In genomic region chr17:40022961-40023541, GRCh38 we compare ENCODE assay signal across 22 cellular contexts. TPM values are rescaled to one million over a fixed set of nuclear protein-coding genes. Genes with fewer than 3 reads are reported as not detected.
A peak's percentile ranks its signal among the peaks of the same experiment; 100 is the strongest.
DNase-seq lines count a peak whose midpoint lies in the region; ATAC-seq and TF ChIP-seq lines count a peak whose summit lies in the region.
"Had no signal": no experiment of that assay in that cellular context is flagged by ENCODE, and none has a peak within 500 bp of the region (broad histone marks: within the 10 kb centered on the region; RNA-seq: fewer than 3 reads in every experiment).

No MANE protein-coding gene starts in this region.

- H3K27ac ChIP-seq in ACC112 (ENCODE audit: low read depth, low read length) (0 out of 2 replicates have a peak overlapping the region, but pooled peaks have one; percentile 5), mucosa of rectum (ENCODE audit: low read depth in 2 of 2, low read length in 2 of 2) (peak overlapping the region; percentile 67 to 79)
- H3K27ac ChIP-seq: brain microvascular endothelial cell, SJCRH30 had no signal

- no peak overlapping the region for H3K4me3 ChIP-seq in ACC112 (ENCODE audit: low read depth, low read length)
- no peak overlapping the region for H3K4me3 ChIP-seq in mucosa of rectum (ENCODE audit: low read length in 2 of 2)
- H3K4me3 ChIP-seq: SJCRH30 had no signal

- H3K36me3 ChIP-seq in ACC112 (ENCODE audit: insufficient read depth, low read length): peaks cover 4% of the 10 kb centered on the region; the same call in 1 of the 2 replicates
- peaks cover 34 to 50% of the 10 kb centered on the region in 2 donors for H3K36me3 ChIP-seq in mucosa of rectum (ENCODE audit: control insufficient read depth in 2 of 2, insufficient read depth in 2 of 2, low read length in 2 of 2)

- peaks cover 2% of the 10 kb centered on the region for H3K79me2 ChIP-seq in ACC112 (ENCODE audit: control insufficient read depth, insufficient read depth, low read length, unreplicated experiment)

- DNase-seq in NCI-H1092 treated with DMSO at 0.1 percent for 48 hours (lab: John Stamatoyannopoulos, UW) (peak; percentile 76), MCF 10A (ENCODE audit: unreplicated experiment) (peak; percentile 88), HuH-7 (ENCODE audit: low spot score) (no peak)
- DNase-seq in naive thymus-derived CD8-positive, alpha-beta T cell: no peak
- DNase-seq in stimulated activated CD4-positive, alpha-beta T cell treated with anti-CD3 and anti-CD28 coated beads, Interleukin-15, amount 100 ng/mL, for 24 hours: no peak
- DNase-seq: activated CD4-positive, alpha-beta T cell treated with anti-CD3 and anti-CD28 coated beads, Interleukin-2, amount 50 U/mL, for 1 hour; activated T-cell treated with anti-CD3 and anti-CD28 coated beads for 4 hours; brain microvascular endothelial cell; CD4-positive, alpha-beta memory T cell; GOT3; NCI-H2171; nephron progenitor cell; retina; stimulated activated CD4-positive, alpha-beta T cell treated with anti-CD3 and anti-CD28 coated beads, Interleukin-1b, Interleukin-23, amount 100 ng/mL, for 48 hours had no signal

- H3K27ac Mint-ChIP-seq in MCF 10A (ENCODE audit: low read depth, unreplicated experiment): peak overlapping the region; percentile 39
- H3K27ac Mint-ChIP-seq in naive thymus-derived CD8-positive, alpha-beta T cell: no peak overlapping the region
- H3K27ac Mint-ChIP-seq: activated naive CD4-positive, alpha-beta T cell treated with anti-CD3 and anti-CD28 coated beads, Interleukin-2, amount 50 U/mL, for 72 hours; CD4-positive, alpha-beta memory T cell; T-helper 2 cell treated with Interferon-gamma antibody and Interleukin-4, amounts not matched to agents 5 μg/mL and 100 μg/mL, for 36 hours had no signal

- no peaks in the 10 kb centered on the region for H3K9me3 Mint-ChIP-seq in MCF 10A (ENCODE audit: unreplicated experiment)
- no peaks in the 10 kb centered on the region for H3K9me3 Mint-ChIP-seq in naive thymus-derived CD8-positive, alpha-beta T cell
- H3K9me3 Mint-ChIP-seq: activated naive CD4-positive, alpha-beta T cell treated with anti-CD3 and anti-CD28 coated beads, Interleukin-2, amount 50 U/mL, for 72 hours; CD4-positive, alpha-beta memory T cell; nephron progenitor cell; T-helper 2 cell treated with Interferon-gamma antibody and Interleukin-4, amounts not matched to agents 5 μg/mL and 100 μg/mL, for 36 hours had no signal

- H3K27me3 Mint-ChIP-seq in MCF 10A (ENCODE audit: insufficient read depth, unreplicated experiment): no peaks in the 10 kb centered on the region
- no peaks in the 10 kb centered on the region for H3K27me3 Mint-ChIP-seq in naive thymus-derived CD8-positive, alpha-beta T cell
- H3K27me3 Mint-ChIP-seq: CD4-positive, alpha-beta memory T cell had no signal

- CTCF ChIA-PET in MCF 10A (lab: Yijun Ruan, JAX): interaction anchor here (1.8 kb wide), 1 partner anchor 9 kb away, joined by 8 read pairs; no protein-coding TSS in a partner anchor

- ATAC-seq in naive thymus-derived CD8-positive, alpha-beta T cell: no peak
- no peak for ATAC-seq in HG03432 (IDR thresholded peaks at IDR 0.05; ENCODE audit: unreplicated experiment)
- ATAC-seq: activated naive CD4-positive, alpha-beta T cell treated with anti-CD3 and anti-CD28 coated beads, Interleukin-2, amount 50 U/mL, for 72 hours had no signal

- H3K4me1 Mint-ChIP-seq in MCF 10A (ENCODE audit: insufficient read depth, unreplicated experiment): peaks cover 82% of the 10 kb centered on the region
- H3K4me1 Mint-ChIP-seq in naive thymus-derived CD8-positive, alpha-beta T cell: peaks cover 19 to 25% (median 22%) of the 10 kb centered on the region in 4 donors

- TF ChIP-seq CTCF in MCF 10A (IDR thresholded peaks at IDR 0.05; ENCODE audit: unreplicated experiment): no peak

- H3K9me3 ChIP-seq in mucosa of rectum (ENCODE audit: control insufficient read depth in 2 of 2, low read length in 2 of 2): no peaks in the 10 kb centered on the region
- H3K9me3 ChIP-seq: SJCRH30 had no signal

- no peak overlapping the region for H3K4me3 Mint-ChIP-seq in MCF 10A (ENCODE audit: unreplicated experiment)
- H3K4me3 Mint-ChIP-seq in naive thymus-derived CD8-positive, alpha-beta T cell: no peak overlapping the region
- H3K4me3 Mint-ChIP-seq: CD4-positive, alpha-beta memory T cell; nephron progenitor cell; T-helper 2 cell treated with Interferon-gamma antibody and Interleukin-4, amounts not matched to agents 5 μg/mL and 100 μg/mL, for 36 hours had no signal

- H3K4me1 ChIP-seq in ACC112 (ENCODE audit: control insufficient read depth, insufficient read depth, low read length, unreplicated experiment): peaks cover 88% of the 10 kb centered on the region
- peaks cover 24 to 34% of the 10 kb centered on the region in 2 donors for H3K4me1 ChIP-seq in mucosa of rectum (ENCODE audit: control insufficient read depth in 2 of 2, insufficient read depth in 2 of 2, low read length in 2 of 2)

- intact Hi-C loops in MCF 10A (cut with micrococcal nuclease): no loop called here

- no peak overlapping the region for H2AFZ ChIP-seq in ACC112 (ENCODE audit: low read length, unreplicated experiment)

- POLR2A ChIA-PET in MCF 10A (lab: Yijun Ruan, JAX): interaction anchor here (0.8 to 3.5 kb wide), 6 partner anchors 8 to 89 kb away, joined by 3 to 79 read pairs (median 12); partner anchors contain the start of genes NR1D1 and PSMD3
- POLR2A ChIA-PET in naive thymus-derived CD8-positive, alpha-beta T cell (lab: Charles Lee): interaction anchor here (0.6 kb wide), 1 partner anchor 1756 kb away, joined by 4 read pairs; no protein-coding TSS in a partner anchor

- H3K27me3 ChIP-seq in ACC112 (ENCODE audit: insufficient read depth, low read length) (no peaks in the 10 kb centered on the region), mucosa of rectum (ENCODE audit: control insufficient read depth in 2 of 2, insufficient read depth in 2 of 2, low read length in 2 of 2) (no peaks in the 10 kb centered on the region)
- H3K27me3 ChIP-seq: brain microvascular endothelial cell, SJCRH30 had no signal

- H3K36me3 Mint-ChIP-seq in MCF 10A (ENCODE audit: insufficient read depth, unreplicated experiment): peaks cover 39% of the 10 kb centered on the region
- peaks cover 0 to 66% (median 5%) of the 10 kb centered on the region in 3 donors for H3K36me3 Mint-ChIP-seq in naive thymus-derived CD8-positive, alpha-beta T cell

- no TSS peak for BruUV-seq in MCF 10A (replicated peaks; lab: Mats Ljungman, UMichigan)

- peak overlapping the region; percentile 32 to 45 for H3K9ac ChIP-seq in mucosa of rectum (ENCODE audit: low read depth in 1 of 2, low read length in 2 of 2)

RNA-seq across cellular contexts. Expression of gene CSF3, which starts 7.8 kb away (rescaled TPM):
- 9.6 and 17.1 TPM in 2 replicates for total RNA-seq in MCF 10A (2022)
- total RNA-seq in naive thymus-derived CD8-positive, alpha-beta T cell: not detected
- not detected for polyA plus RNA-seq in naive thymus-derived CD8-positive, alpha-beta T cell
- total RNA-seq: A673; activated naive CD4-positive, alpha-beta T cell treated with anti-CD3 and anti-CD28 coated beads, Interleukin-2, amount 50 U/mL, for 72 hours; CD4-positive, alpha-beta memory T cell; temporal lobe had no signal
- polyA plus RNA-seq: CD4-positive, alpha-beta memory T cell had no signal

RNA-seq across cellular contexts. Expression of gene MED24, which starts 31.2 kb away (rescaled TPM):
- 66.6 and 88.5 TPM in 2 replicates for total RNA-seq in MCF 10A (2022)
- total RNA-seq in naive thymus-derived CD8-positive, alpha-beta T cell: 100 to 1,000 TPM; 104 TPM
- polyA plus RNA-seq in naive thymus-derived CD8-positive, alpha-beta T cell: 10 to 100 TPM; 37.3 to 67.7 (median 42.1) TPM

RNA-seq across cellular contexts. Expression of gene THRA, which starts 39.7 kb away (rescaled TPM):
- 5.5 and 6.4 TPM in 2 replicates for total RNA-seq in MCF 10A (2022)
- 10 to 100 TPM; 53.6 to 54.2 TPM for total RNA-seq in naive thymus-derived CD8-positive, alpha-beta T cell
- polyA plus RNA-seq in naive thymus-derived CD8-positive, alpha-beta T cell: 10 to 100 TPM; 11.3 to 23.3 (median 22.2) TPM

RNA-seq across cellular contexts. Expression of gene PSMD3, which starts 42.4 kb away (rescaled TPM):
- 74.2 and 95.3 TPM in 2 replicates for total RNA-seq in MCF 10A (2022)
- total RNA-seq in naive thymus-derived CD8-positive, alpha-beta T cell: 10 to 100 TPM; 77.1 to 87.9 TPM
- polyA plus RNA-seq in naive thymus-derived CD8-positive, alpha-beta T cell: 10 to 100 TPM; 45.4 to 55.9 (median 51.5) TPM

Comparison
In these comparisons a context has a peak if more than half of its experiments do, and no peak if none do; other contexts are left out.
1. DNase-seq: peak in NCI-H1092 treated with DMSO at 0.1 percent for 48 hours (single experiment) and MCF 10A (single experiment); none in HuH-7 (single experiment), naive thymus-derived CD8-positive, alpha-beta T cell (0 of 10) and stimulated activated CD4-positive, alpha-beta T cell treated with anti-CD3 and anti-CD28 coated beads, Interleukin-15, amount 100 ng/mL, for 24 hours (single experiment).
2. RNA of gene CSF3, which starts 7.8 kb away (total RNA-seq): 9.6 to 17.1 TPM in MCF 10A; not detected in naive thymus-derived CD8-positive, alpha-beta T cell; every median in the first group is over 10 times any median in the second.